1 cellular context compared by ENCODE assay signal in the genomic region with DNA sequence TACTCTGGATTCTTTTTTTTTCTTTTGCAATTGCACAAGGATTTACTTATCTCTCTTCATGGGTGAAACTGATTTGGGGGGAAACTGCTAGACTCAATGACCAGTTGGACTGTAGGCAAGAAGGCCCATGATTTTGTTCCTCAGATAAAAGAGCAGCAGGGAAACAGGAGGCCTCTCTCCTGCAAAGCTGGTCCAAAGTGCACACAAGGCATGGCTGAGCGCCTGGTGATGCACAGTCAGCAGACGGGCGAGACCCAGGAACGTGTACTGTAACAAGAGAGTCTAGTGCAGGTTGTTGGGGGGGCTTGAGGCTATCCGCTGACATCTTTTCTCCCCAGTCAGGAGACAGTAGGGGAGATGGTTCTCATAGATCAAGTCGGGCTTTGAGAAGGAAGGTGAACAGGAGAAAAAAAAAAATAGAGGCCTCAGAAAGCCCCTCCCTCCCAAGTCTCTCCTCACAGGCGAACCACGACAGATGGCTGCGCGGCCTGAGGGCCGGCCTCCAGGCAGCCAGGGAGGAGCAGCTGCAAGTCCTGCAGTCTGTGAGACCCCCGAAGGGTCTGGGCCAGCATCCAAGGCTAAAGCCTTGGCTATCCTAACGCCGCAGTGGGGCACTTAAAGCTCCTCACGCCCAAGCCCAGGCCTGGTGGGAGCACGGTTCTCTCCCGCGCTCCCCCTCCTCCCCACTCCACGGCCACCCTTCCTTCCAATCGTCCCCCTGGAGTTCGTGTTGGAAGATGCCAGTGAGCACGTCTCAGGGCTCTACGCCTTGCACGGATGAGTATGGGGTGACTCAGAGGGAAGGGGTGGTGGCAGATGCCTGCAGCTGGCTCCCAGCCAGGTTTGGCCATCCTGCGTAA.
TF ChIP-seq lines count a peak whose summit lies in the region.

No MANE protein-coding gene starts in this region.

TF ChIP-seq in GM23338, 12 proteins besides CTCF, POLR2A, EP300 and RAD21 (continued from another document):
- TF ChIP-seq, protein P1, sequence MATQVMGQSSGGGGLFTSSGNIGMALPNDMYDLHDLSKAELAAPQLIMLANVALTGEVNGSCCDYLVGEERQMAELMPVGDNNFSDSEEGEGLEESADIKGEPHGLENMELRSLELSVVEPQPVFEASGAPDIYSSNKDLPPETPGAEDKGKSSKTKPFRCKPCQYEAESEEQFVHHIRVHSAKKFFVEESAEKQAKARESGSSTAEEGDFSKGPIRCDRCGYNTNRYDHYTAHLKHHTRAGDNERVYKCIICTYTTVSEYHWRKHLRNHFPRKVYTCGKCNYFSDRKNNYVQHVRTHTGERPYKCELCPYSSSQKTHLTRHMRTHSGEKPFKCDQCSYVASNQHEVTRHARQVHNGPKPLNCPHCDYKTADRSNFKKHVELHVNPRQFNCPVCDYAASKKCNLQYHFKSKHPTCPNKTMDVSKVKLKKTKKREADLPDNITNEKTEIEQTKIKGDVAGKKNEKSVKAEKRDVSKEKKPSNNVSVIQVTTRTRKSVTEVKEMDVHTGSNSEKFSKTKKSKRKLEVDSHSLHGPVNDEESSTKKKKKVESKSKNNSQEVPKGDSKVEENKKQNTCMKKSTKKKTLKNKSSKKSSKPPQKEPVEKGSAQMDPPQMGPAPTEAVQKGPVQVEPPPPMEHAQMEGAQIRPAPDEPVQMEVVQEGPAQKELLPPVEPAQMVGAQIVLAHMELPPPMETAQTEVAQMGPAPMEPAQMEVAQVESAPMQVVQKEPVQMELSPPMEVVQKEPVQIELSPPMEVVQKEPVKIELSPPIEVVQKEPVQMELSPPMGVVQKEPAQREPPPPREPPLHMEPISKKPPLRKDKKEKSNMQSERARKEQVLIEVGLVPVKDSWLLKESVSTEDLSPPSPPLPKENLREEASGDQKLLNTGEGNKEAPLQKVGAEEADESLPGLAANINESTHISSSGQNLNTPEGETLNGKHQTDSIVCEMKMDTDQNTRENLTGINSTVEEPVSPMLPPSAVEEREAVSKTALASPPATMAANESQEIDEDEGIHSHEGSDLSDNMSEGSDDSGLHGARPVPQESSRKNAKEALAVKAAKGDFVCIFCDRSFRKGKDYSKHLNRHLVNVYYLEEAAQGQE (IDR thresholded peaks at IDR 0.05; ENCODE audit: unreplicated experiment): no peak
- no peak for TF ChIP-seq EZH2 (IDR thresholded peaks at IDR 0.05; ENCODE audit: low read depth, unreplicated experiment)
- TF ChIP-seq CREB1 (CRISPR knock-in tag; IDR thresholded peaks at IDR 0.05; ENCODE audit: low read depth): no peak
- TF ChIP-seq, protein P2, sequence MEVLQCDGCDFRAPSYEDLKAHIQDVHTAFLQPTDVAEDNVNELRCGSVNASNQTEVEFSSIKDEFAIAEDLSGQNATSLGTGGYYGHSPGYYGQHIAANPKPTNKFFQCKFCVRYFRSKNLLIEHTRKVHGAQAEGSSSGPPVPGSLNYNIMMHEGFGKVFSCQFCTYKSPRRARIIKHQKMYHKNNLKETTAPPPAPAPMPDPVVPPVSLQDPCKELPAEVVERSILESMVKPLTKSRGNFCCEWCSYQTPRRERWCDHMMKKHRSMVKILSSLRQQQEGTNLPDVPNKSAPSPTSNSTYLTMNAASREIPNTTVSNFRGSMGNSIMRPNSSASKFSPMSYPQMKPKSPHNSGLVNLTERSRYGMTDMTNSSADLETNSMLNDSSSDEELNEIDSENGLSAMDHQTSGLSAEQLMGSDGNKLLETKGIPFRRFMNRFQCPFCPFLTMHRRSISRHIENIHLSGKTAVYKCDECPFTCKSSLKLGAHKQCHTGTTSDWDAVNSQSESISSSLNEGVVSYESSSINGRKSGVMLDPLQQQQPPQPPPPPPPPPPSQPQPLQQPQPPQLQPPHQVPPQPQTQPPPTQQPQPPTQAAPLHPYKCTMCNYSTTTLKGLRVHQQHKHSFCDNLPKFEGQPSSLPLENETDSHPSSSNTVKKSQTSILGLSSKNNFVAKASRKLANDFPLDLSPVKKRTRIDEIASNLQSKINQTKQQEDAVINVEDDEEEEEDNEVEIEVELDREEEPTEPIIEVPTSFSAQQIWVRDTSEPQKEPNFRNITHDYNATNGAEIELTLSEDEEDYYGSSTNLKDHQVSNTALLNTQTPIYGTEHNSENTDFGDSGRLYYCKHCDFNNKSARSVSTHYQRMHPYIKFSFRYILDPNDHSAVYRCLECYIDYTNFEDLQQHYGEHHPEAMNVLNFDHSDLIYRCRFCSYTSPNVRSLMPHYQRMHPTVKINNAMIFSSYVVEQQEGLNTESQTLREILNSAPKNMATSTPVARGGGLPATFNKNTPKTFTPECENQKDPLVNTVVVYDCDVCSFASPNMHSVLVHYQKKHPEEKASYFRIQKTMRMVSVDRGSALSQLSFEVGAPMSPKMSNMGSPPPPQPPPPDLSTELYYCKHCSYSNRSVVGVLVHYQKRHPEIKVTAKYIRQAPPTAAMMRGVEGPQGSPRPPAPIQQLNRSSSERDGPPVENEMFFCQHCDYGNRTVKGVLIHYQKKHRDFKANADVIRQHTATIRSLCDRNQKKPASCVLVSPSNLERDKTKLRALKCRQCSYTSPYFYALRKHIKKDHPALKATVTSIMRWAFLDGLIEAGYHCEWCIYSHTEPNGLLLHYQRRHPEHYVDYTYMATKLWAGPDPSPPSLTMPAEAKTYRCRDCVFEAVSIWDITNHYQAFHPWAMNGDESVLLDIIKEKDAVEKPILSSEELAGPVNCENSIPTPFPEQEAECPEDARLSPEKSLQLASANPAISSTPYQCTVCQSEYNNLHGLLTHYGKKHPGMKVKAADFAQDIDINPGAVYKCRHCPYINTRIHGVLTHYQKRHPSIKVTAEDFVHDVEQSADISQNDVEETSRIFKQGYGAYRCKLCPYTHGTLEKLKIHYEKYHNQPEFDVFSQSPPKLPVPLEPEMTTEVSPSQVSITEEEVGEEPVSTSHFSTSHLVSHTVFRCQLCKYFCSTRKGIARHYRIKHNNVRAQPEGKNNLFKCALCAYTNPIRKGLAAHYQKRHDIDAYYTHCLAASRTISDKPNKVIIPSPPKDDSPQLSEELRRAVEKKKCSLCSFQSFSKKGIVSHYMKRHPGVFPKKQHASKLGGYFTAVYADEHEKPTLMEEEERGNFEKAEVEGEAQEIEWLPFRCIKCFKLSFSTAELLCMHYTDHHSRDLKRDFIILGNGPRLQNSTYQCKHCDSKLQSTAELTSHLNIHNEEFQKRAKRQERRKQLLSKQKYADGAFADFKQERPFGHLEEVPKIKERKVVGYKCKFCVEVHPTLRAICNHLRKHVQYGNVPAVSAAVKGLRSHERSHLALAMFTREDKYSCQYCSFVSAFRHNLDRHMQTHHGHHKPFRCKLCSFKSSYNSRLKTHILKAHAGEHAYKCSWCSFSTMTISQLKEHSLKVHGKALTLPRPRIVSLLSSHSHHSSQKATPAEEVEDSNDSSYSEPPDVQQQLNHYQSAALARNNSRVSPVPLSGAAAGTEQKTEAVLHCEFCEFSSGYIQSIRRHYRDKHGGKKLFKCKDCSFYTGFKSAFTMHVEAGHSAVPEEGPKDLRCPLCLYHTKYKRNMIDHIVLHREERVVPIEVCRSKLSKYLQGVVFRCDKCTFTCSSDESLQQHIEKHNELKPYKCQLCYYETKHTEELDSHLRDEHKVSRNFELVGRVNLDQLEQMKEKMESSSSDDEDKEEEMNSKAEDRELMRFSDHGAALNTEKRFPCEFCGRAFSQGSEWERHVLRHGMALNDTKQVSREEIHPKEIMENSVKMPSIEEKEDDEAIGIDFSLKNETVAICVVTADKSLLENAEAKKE (CRISPR knock-in tag; IDR thresholded peaks at IDR 0.05): no peak
- TF ChIP-seq JUNB (IDR thresholded peaks at IDR 0.05; ENCODE audit: unreplicated experiment): no peak
- TF ChIP-seq POLR2AphosphoS5 (IDR thresholded peaks at IDR 0.05; ENCODE audit: low read depth): no peak
- no peak for TF ChIP-seq ZNF331 (CRISPR knock-in tag; IDR thresholded peaks at IDR 0.05; ENCODE audit: low read depth)
- TF ChIP-seq ZNF114 (CRISPR knock-in tag; IDR thresholded peaks at IDR 0.05): no peak
